8 cellular contexts compared by ENCODE assay signal in the genomic region with DNA sequence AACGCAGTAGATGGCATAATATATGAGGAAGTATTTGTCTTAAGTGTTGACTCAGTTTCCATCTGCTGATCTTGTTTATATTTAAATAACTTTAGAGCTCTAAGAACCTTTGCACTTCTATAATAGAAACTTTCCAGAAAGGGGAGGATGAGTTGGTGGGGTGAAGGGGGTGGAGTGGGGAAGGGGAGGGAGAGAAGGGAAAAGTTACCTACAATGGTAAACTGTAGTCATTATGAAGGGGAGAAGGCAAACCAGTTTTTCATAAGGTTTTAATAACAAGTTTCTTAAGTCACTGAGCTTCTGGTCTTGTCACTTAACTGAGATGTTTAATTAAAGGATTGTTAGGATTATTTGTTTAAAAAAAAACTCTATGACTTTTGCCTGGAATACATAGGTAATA. TPM values are rescaled to one million over a fixed set of nuclear protein-coding genes. Genes with fewer than 3 reads are reported as not detected.
A peak's percentile ranks its signal among the peaks of the same experiment; 100 is the strongest.
DNase-seq lines count a peak whose midpoint lies in the region; ATAC-seq and TF ChIP-seq lines count a peak whose summit lies in the region.

No MANE protein-coding gene starts in this region.

- TF ChIP-seq CTCF in prostate gland (IDR thresholded peaks at IDR 0.05), result no peak

- peak overlapping the region; percentile 78 for H3K27ac ChIP-seq in epithelial cell of prostate
- peak overlapping the region; percentile 83 for H3K27ac ChIP-seq in prostate gland

- 3% methylated on average over 1 of the region's 1 CpG for WGBS in prostate gland

- intact Hi-C loops in prostate gland (cut with DNase I), result no loop called here

- H3K9me3 ChIP-seq in MG63 (no peaks in the 10 kb centered on the region), prostate gland (no peaks in the 10 kb centered on the region)

- no peaks in the 10 kb centered on the region for H3K36me3 ChIP-seq in MG63
- no peaks in the 10 kb centered on the region for H3K36me3 ChIP-seq in prostate gland

- ATAC-seq in GM18511 (IDR thresholded peaks at IDR 0.05; ENCODE audit: unreplicated experiment), result peak; percentile 4

- H3K4me1 ChIP-seq in prostate gland (replicated peaks), result no peaks in the 10 kb centered on the region

- TF ChIP-seq POLR2A in prostate gland (IDR thresholded peaks at IDR 0.05), result no peak

- no peak for DNase-seq in MG63
- no peak for DNase-seq in epithelial cell of prostate (ENCODE audit: low read depth, low spot score)
- DNase-seq in prostate gland (ENCODE audit: low spot score), result no peak
- DNase-seq in NCI-H2081 treated with DMSO at 0.1 percent for 48 hours (lab: John Stamatoyannopoulos, UW), result no peak
- DNase-seq in iPS-NIHi7 (ENCODE audit: extremely low spot score), result no peak
- DNase-seq in DMS153 treated with DMSO at 0.1 percent for 48 hours (lab: John Stamatoyannopoulos, UW; ENCODE audit: unreplicated experiment), result no peak
- no peak for DNase-seq in NCI-H1417 (lab: John Stamatoyannopoulos, UW)

- H3K4me3 ChIP-seq in MG63 (peak overlapping the region; percentile 51), prostate gland (peak overlapping the region; percentile 23 to 34)

- no peaks in the 10 kb centered on the region for H3K27me3 ChIP-seq in MG63
- no peaks in the 10 kb centered on the region for H3K27me3 ChIP-seq in prostate gland (replicated peaks; ENCODE audit: insufficient read depth)

RNA-seq across cellular contexts. Expression of gene ALPK1, which starts 0.3 kb away (rescaled TPM):
- 2.1 and 8.8 TPM in 2 replicates for total RNA-seq in MG63 (2014; rRNA removed; shearing (Covaris generic); ENCODE audit: low replicate concordance)
- 10 to 100 TPM; 12.1 to 13.7 TPM for total RNA-seq in prostate gland

RNA-seq across cellular contexts. Expression of gene TIFA, which starts 11.8 kb away (rescaled TPM):
- total RNA-seq in MG63 (2014; rRNA removed; shearing (Covaris generic); ENCODE audit: low replicate concordance), result 4.1 and 7.6 TPM in 2 replicates
- total RNA-seq in prostate gland, result 10 to 100 TPM in 1 of 2 donors, 1 to 10 TPM in 1; 2.3 to 16.3 TPM
